Comparison of ENCODE assay signal across 19 cellular contexts in the genomic region with DNA sequence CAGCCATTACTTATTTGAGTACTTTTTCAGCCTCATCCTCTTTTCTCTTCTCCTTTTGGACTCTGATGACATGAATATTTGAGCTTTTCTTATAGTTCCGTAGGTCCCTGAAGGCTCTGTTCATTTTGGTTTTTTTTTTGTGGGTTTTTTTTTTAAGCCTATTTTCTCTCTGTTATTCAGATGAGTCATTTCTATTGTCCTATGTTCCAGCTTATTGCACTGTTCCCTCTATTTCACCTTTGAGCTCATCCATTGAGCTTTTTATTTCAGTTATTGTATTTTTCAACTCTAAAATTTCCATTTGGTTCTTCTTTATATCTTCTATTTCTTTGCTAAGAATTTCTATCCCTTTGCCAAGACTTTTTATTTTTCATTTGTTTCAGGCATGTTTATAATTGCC. TPM values are rescaled to one million over a fixed set of nuclear protein-coding genes. Genes with fewer than 3 reads are reported as not detected.
A peak's percentile ranks its signal among the peaks of the same experiment; 100 is the strongest.
DNase-seq lines count a peak whose midpoint lies in the region; ATAC-seq, FAIRE-seq and TF ChIP-seq lines count a peak whose summit lies in the region.
"Had no signal": no experiment of that assay in that cellular context is flagged by ENCODE, and none has a peak within 500 bp of the region (broad histone marks: within the 10 kb centered on the region; RNA-seq: fewer than 3 reads in every experiment).

No MANE protein-coding gene starts in this region.

- 3% methylated on average over 1 of the region's 1 CpG for WGBS in HepG2 (ENCODE audit: low lambda C conversion rate)
- WGBS in right lobe of liver (ENCODE audit: insufficient coverage, low coverage, low lambda C conversion rate, missing lambda C conversion rate) = 90% methylated on average over 1 of the region's 1 CpG

- POLR2A ChIA-PET in HepG2 (lab: Yijun Ruan, JAX) = no interaction called here
- POLR2A ChIA-PET in endothelial cell of umbilical vein (lab: Charles Lee) = no interaction called here

- BruUV-seq in HepG2 (replicated peaks; lab: Mats Ljungman, UMichigan) (no TSS peak), endothelial cell of umbilical vein (replicated peaks; lab: Mats Ljungman, UMichigan) (no TSS peak)

- H3K4me2 ChIP-seq in HepG2 (ENCODE audit: low read depth, low read length) (no peak overlapping the region), endothelial cell of umbilical vein (ENCODE audit: insufficient read depth, low read length) (no peak overlapping the region)
- H3K4me2 ChIP-seq: A549 had no signal

- no peak for TF ChIP-seq RAD21 in HepG2 (CRISPR knock-in tag; IDR thresholded peaks at IDR 0.05)

- H3K4me1 ChIP-seq in HepG2 (ENCODE audit: insufficient read depth, low read length) = no peaks in the 10 kb centered on the region; the same call in 1 of the 2 replicates
- H3K4me1 ChIP-seq in right lobe of liver = peaks cover 0 to 25% (median 2%) of the 10 kb centered on the region in 4 donors
- no peaks in the 10 kb centered on the region for H3K4me1 ChIP-seq in endothelial cell of umbilical vein (ENCODE audit: control insufficient read depth, extremely low read depth, insufficient read depth, low read length)
- no peaks in the 10 kb centered on the region for H3K4me1 ChIP-seq in BE2C
- H3K4me1 ChIP-seq: SJCRH30 had no signal

- TF ChIP-seq EP300 in HepG2 (IDR thresholded peaks at IDR 0.05; ENCODE audit: low read depth in 2 of 2, low read length in 2 of 2) = no peak
- TF ChIP-seq EP300 in HepG2 (CRISPR knock-in tag; IDR thresholded peaks at IDR 0.05; ENCODE audit: borderline replicate concordance) = no peak

- no peak overlapping the region for H2AFZ ChIP-seq in HepG2 (ENCODE audit: low read length)
- H2AFZ ChIP-seq in endothelial cell of umbilical vein (ENCODE audit: low read depth, low read length) = no peak overlapping the region

- H3K4me3 ChIP-seq in HepG2 (replicated peaks in 1 of 3; ENCODE audit: insufficient read depth in 1 of 3, low read depth in 2 of 3, low read length in 3 of 3) (no peak overlapping the region), right lobe of liver (no peak overlapping the region), endothelial cell of umbilical vein (replicated peaks in 1 of 3; ENCODE audit: insufficient read depth in 1 of 3, low read depth in 1 of 3, low read length in 3 of 3) (no peak overlapping the region), BE2C (ENCODE audit: low read depth, low read length) (no peak overlapping the region)
- H3K4me3 ChIP-seq: A549, SJCRH30 had no signal

- H4K20me1 ChIP-seq in HepG2 (ENCODE audit: insufficient read depth, low read length) (no peaks in the 10 kb centered on the region), endothelial cell of umbilical vein (replicated peaks; ENCODE audit: control insufficient read depth, extremely low read depth, insufficient read depth, low read length) (no peaks in the 10 kb centered on the region)

- in situ Hi-C loops in HepG2 (cut with HindIII; ENCODE audit: extremely low pct_ligation_motif_present, low pct_unique_long_range_greater_than_20kb) = no loop called here

- CTCF ChIA-PET in HepG2 (lab: Yijun Ruan, JAX; ENCODE audit: low intra/inter-chr PET ratio, low total read pairs) (no interaction called here), endothelial cell of umbilical vein (lab: Charles Lee) (interaction anchor here (0.8 kb wide), 2 partner anchors 19 to 139 kb away, joined by 4 to 6 read pairs; no protein-coding TSS in a partner anchor)

- intact Hi-C loops in HepG2 (cut with micrococcal nuclease; ENCODE audit: unreplicated experiment) (no loop called here), right lobe of liver (cut with DNase I) (no loop called here), endothelial cell of umbilical vein (cut with micrococcal nuclease) (no loop called here)

- H3K9me3 ChIP-seq in HepG2 (ENCODE audit: low read length) = no peaks in the 10 kb centered on the region; the same call in 1 of the 2 replicates
- no peaks in the 10 kb centered on the region for H3K9me3 ChIP-seq in right lobe of liver
- H3K9me3 ChIP-seq in endothelial cell of umbilical vein (replicated peaks; ENCODE audit: control insufficient read depth, insufficient read depth, low read length) = peaks cover 2% of the 10 kb centered on the region
- H3K9me3 ChIP-seq in BE2C = peaks cover 3% of the 10 kb centered on the region; the same call in 1 of the 2 replicates

- H3K79me2 ChIP-seq in HepG2 (ENCODE audit: insufficient read depth, low read length) (no peaks in the 10 kb centered on the region), endothelial cell of umbilical vein (ENCODE audit: control insufficient read depth, insufficient read depth, low read length) (no peaks in the 10 kb centered on the region)

- H3K27ac ChIP-seq in HepG2 (ENCODE audit: extremely low read length, insufficient read depth, low read length) = no peak overlapping the region
- no peak overlapping the region for H3K27ac ChIP-seq in right lobe of liver
- no peak overlapping the region for H3K27ac ChIP-seq in endothelial cell of umbilical vein (ENCODE audit: insufficient read depth, low read depth, low read length)
- H3K27ac ChIP-seq: A549, SJCRH30 had no signal

- ATAC-seq in HepG2 (no peak), right lobe of liver (no peak)
- ATAC-seq: A549, T-cell had no signal

- H3K36me3 ChIP-seq in HepG2 (replicated peaks in 1 of 2; ENCODE audit: control insufficient read depth in 1 of 2, insufficient read depth in 2 of 2, low read length in 2 of 2) = no peaks in the 10 kb centered on the region
- H3K36me3 ChIP-seq in right lobe of liver = no peaks in the 10 kb centered on the region
- H3K36me3 ChIP-seq in endothelial cell of umbilical vein (ENCODE audit: control insufficient read depth in 2 of 2, extremely low read depth in 1 of 2, insufficient read depth in 2 of 2, low read length in 2 of 2) = no peaks in the 10 kb centered on the region
- no peaks in the 10 kb centered on the region for H3K36me3 ChIP-seq in BE2C
- H3K36me3 ChIP-seq: SJCRH30 had no signal

- no peak overlapping the region for H3K9ac ChIP-seq in HepG2 (ENCODE audit: insufficient read depth, low read depth, low read length)
- no peak overlapping the region for H3K9ac ChIP-seq in endothelial cell of umbilical vein (replicated peaks; ENCODE audit: extremely low read depth, insufficient read depth, low read length)

- no peak for TF ChIP-seq CTCF in HepG2 (CRISPR knock-in tag; IDR thresholded peaks at IDR 0.05)
- no peak for TF ChIP-seq CTCF in right lobe of liver (IDR thresholded peaks at IDR 0.05)
- no peak for TF ChIP-seq CTCF in endothelial cell of umbilical vein (IDR thresholded peaks at IDR 0.05; ENCODE audit: extremely low read depth in 1 of 2, insufficient read depth in 1 of 2, low read depth in 1 of 2, low read length in 2 of 2)
- no peak for TF ChIP-seq CTCF in BE2C (IDR thresholded peaks at IDR 0.05; ENCODE audit: low read depth, low read length)

- TF ChIP-seq POLR2A in HepG2 (IDR thresholded peaks at IDR 0.05; ENCODE audit: insufficient read depth in 1 of 2, low read depth in 2 of 2, low read length in 2 of 2) (no peak), right lobe of liver (IDR thresholded peaks at IDR 0.05) (no peak), endothelial cell of umbilical vein (IDR thresholded peaks at IDR 0.05; ENCODE audit: low read depth, low read length) (no peak)

- dilution Hi-C loops in endothelial cell of umbilical vein (cut with MboI; ENCODE audit: extremely low pct_ligation_motif_present, low sequenced_read_pairs) = no loop called here

- H3K9me1 ChIP-seq in endothelial cell of umbilical vein (replicated peaks; ENCODE audit: control insufficient read depth, extremely low read depth, insufficient read depth, low read length) = no peaks in the 10 kb centered on the region

- H3K27me3 ChIP-seq in HepG2 (ENCODE audit: control insufficient read depth in 1 of 2, insufficient read depth in 2 of 2, low read length in 2 of 2) (no peaks in the 10 kb centered on the region), right lobe of liver (no peaks in the 10 kb centered on the region), endothelial cell of umbilical vein (ENCODE audit: control insufficient read depth in 2 of 2, insufficient read depth in 2 of 2, low read length in 2 of 2) (no peaks in the 10 kb centered on the region), BE2C (no peaks in the 10 kb centered on the region)
- H3K27me3 ChIP-seq: SJCRH30 had no signal

- DNase-seq in HepG2 (ENCODE audit: low spot score) = no peak
- no peak for DNase-seq in right lobe of liver
- DNase-seq in MV-4-11 (lab: John Stamatoyannopoulos, UW) = peak; percentile 20
- no peak for DNase-seq in endothelial cell of umbilical vein (ENCODE audit: low read depth, low spot score)
- no peak for DNase-seq in NCI-H1092 treated with DMSO at 0.1 percent for 48 hours (lab: John Stamatoyannopoulos, UW)
- DNase-seq in BE2C = no peak
- DNase-seq in dermis blood vessel endothelial cell = no peak
- DNase-seq: CD4-positive, CD25-positive, alpha-beta regulatory T cell; DMS153; NCI-H1105 treated with DMSO at 0.1 percent for 48 hours; NCI-H2029 treated with DMSO at 0.1 percent for 48 hours; NCI-H345; NCI-H526; OCI-M1; SJCRH30; T-cell had no signal

- FAIRE-seq in HepG2 (lab: Jason Lieb, UNC) (no peak), endothelial cell of umbilical vein (lab: Jason Lieb, UNC) (no peak)
- FAIRE-seq: A549, GM12892 had no signal

RNA-seq across cellular contexts. Expression of gene MGLL, which starts 7.2 kb away (rescaled TPM):
- not detected in 2 replicates for total RNA-seq in HepG2 (2016; rRNA removed; fragmentation: Illumina TruSeq; extraction: Trizol)
- total RNA-seq in HepG2 (2016; cell fraction: cytosol; rRNA removed; fragmentation: Illumina TruSeq; extraction: Trizol; ENCODE audit: low read depth) = not detected in 2 replicates
- total RNA-seq in HepG2 (2016; cell fraction: insoluble cytoplasmic fraction; rRNA removed; fragmentation: Illumina TruSeq; extraction: Trizol) = not detected in 2 replicates
- total RNA-seq in HepG2 (2016; cell fraction: membrane; rRNA removed; fragmentation: Illumina TruSeq; extraction: Trizol) = not detected in 2 replicates
- not detected in 2 replicates for total RNA-seq in HepG2 (2016; cell fraction: nucleus; rRNA removed; fragmentation: Illumina TruSeq; extraction: Trizol)
- polyA plus RNA-seq in HepG2 (2011; rRNA removed) = not detected in 2 replicates
- polyA plus RNA-seq in HepG2 (2011; cell fraction: cytosol; rRNA removed) = 0.08 TPM in 1 of 2 replicates, not detected in the other
- polyA plus RNA-seq in HepG2 (2011; cell fraction: nucleus; rRNA removed) = 0.09 TPM in 1 of 2 replicates, not detected in the other
- 0.04 TPM in 1 of 2 replicates, not detected in the other for polyA plus RNA-seq in HepG2 (2012)
- polyA plus RNA-seq in HepG2 (2016; cell fraction: cytosol; fragmentation: Illumina TruSeq; extraction: Trizol; ENCODE audit: low read depth) = not detected in 2 replicates
- not detected in 2 replicates for polyA plus RNA-seq in HepG2 (2016; cell fraction: insoluble cytoplasmic fraction; fragmentation: Illumina TruSeq; extraction: Trizol; ENCODE audit: low read depth)
- polyA plus RNA-seq in HepG2 (2016; cell fraction: membrane; fragmentation: Illumina TruSeq; extraction: Trizol; ENCODE audit: low read depth) = not detected in 2 replicates
- polyA plus RNA-seq in HepG2 (2016; cell fraction: nucleus; fragmentation: Illumina TruSeq; extraction: Trizol; ENCODE audit: insufficient read depth, low read depth) = not detected in 2 replicates
- polyA minus RNA-seq in HepG2 (2011; rRNA and poly(A)+ RNA removed; ENCODE audit: low replicate concordance) = 47.9 TPM in 1 of 2 replicates, not detected in the other
- 0.26 TPM in 1 of 2 replicates, not detected in the other for polyA minus RNA-seq in HepG2 (2011; cell fraction: cytosol; rRNA and poly(A)+ RNA removed)
- polyA minus RNA-seq in HepG2 (2011; cell fraction: nucleus; rRNA and poly(A)+ RNA removed) = 0.12 and 0.52 TPM in 2 replicates
- total RNA-seq in right lobe of liver = 100 to 1,000 TPM in 5 of 6 experiments, 10 to 100 TPM in 1; 97.0 to 168 (median 115) TPM
- total RNA-seq in endothelial cell of umbilical vein = 60.2 and 60.9 TPM in 2 replicates
- 23.3 and 30.7 TPM in 2 replicates for polyA plus RNA-seq in endothelial cell of umbilical vein
- 34.5 TPM in 2 replicates for polyA plus RNA-seq in endothelial cell of umbilical vein (2011; cell fraction: cytosol; rRNA removed)
- 20.1 and 28.9 TPM in 2 replicates for polyA plus RNA-seq in endothelial cell of umbilical vein (2011; cell fraction: nucleus; rRNA removed)
- 39.7 and 61.6 TPM in 2 replicates for polyA plus RNA-seq in endothelial cell of umbilical vein (2012)
- polyA minus RNA-seq in endothelial cell of umbilical vein = 58.9 and 59.2 TPM in 2 replicates
- 15.8 TPM for polyA minus RNA-seq in endothelial cell of umbilical vein (2011; cell fraction: cytosol; rRNA and poly(A)+ RNA removed)
- polyA minus RNA-seq in endothelial cell of umbilical vein (2011; cell fraction: nucleus; rRNA and poly(A)+ RNA removed) = 22.9 and 25.8 TPM in 2 replicates
- polyA plus RNA-seq in BE2C (2012; ENCODE audit: insufficient read depth, insufficient read length, low read depth) = 2.9 TPM
- total RNA-seq in dermis blood vessel endothelial cell = 35.7 and 73.0 TPM in 2 replicates
- total RNA-seq: G401 had no signal

Comparison
In these comparisons a context has a peak if more than half of its experiments do, and no peak if none do; other contexts are left out.
1. RNA of gene MGLL, which starts 7.2 kb away (total RNA-seq): 97.0 to 168 TPM in right lobe of liver, 60.2 to 60.9 TPM in endothelial cell of umbilical vein and 35.7 to 73.0 TPM in dermis blood vessel endothelial cell; not detected in HepG2; every median in the first group is over 10 times any median in the second.